ENCODE assay signal across 15 cellular contexts in genomic region chr2:239129147-239129896, GRCh38.
"Had no signal": no experiment of that assay in that cellular context is flagged by ENCODE, and none has a peak within 500 bp of the region (broad histone marks: within the 10 kb centered on the region; RNA-seq: fewer than 3 reads in every experiment).

No MANE protein-coding gene starts in this region.

- DNase-seq: activated CD4-positive, alpha-beta T cell treated with anti-CD3 and anti-CD28 coated beads, Interleukin-2, amount 50 U/mL, for 48 hours; activated CD4-positive, CD25-positive, alpha-beta regulatory T cell; activated CD8-positive, alpha-beta memory T cell treated with anti-CD3 and anti-CD28 coated beads, Interleukin-2, amount 10 ng/mL, durations not matched to agents 7 days and 5 days; activated effector memory CD4-positive, alpha-beta T cell treated with Interleukin-2 at 50 U/mL for 16 hours; activated naive CD8-positive, alpha-beta T cell treated with anti-CD3 and anti-CD28 coated beads for 36 hours; activated T-cell treated with anti-CD3 and anti-CD28 coated beads, Interleukin-2, amount 50 U/mL, for 24 hours; aorta; foreskin melanocyte; islet precursor cell; stimulated activated naive CD4-positive, alpha-beta T cell had no signal

- H3K4me2 ChIP-seq: smooth muscle cell had no signal

- H3K27ac ChIP-seq: breast epithelium, pancreas, suprapubic skin had no signal

- H3K4me3 ChIP-seq: breast epithelium, pancreas, smooth muscle cell, suprapubic skin had no signal

- H3K9me3 ChIP-seq: breast epithelium, pancreas, suprapubic skin had no signal

- H3K27me3 ChIP-seq: breast epithelium, pancreas, suprapubic skin had no signal

- H3K4me1 ChIP-seq: breast epithelium, pancreas, suprapubic skin had no signal

- ATAC-seq: activated CD8-positive, alpha-beta memory T cell treated with anti-CD3 and anti-CD28 coated beads, Interleukin-2, amount 10 ng/mL, durations not matched to agents 7 days and 5 days; SK-N-SH treated with all-trans-retinoic acid at 6 μM for 48 hours had no signal
